Comparison of ENCODE assay signal across 23 cellular contexts in genomic region chr1:67451815-67452214, GRCh38.
"Had no signal": no experiment of that assay in that cellular context is flagged by ENCODE, and none has a peak within 500 bp of the region (broad histone marks: within the 10 kb centered on the region; RNA-seq: fewer than 3 reads in every experiment).

No MANE protein-coding gene starts in this region.

- H3K4me1 Mint-ChIP-seq: IgD-negative memory B cell had no signal

- H3K27ac ChIP-seq: HL-60, SJSA1 had no signal

- H3K9me3 ChIP-seq: MG63, SJSA1 had no signal

- H3K4me1 ChIP-seq: SJSA1 had no signal

- H3K27ac Mint-ChIP-seq: IgD-negative memory B cell had no signal

- H3K4me3 Mint-ChIP-seq: IgD-negative memory B cell had no signal

- DNase-seq: KBM-7, MG63, MV-4-11, NCI-H1092, NCI-H1105 treated with DMSO at 0.1 percent for 48 hours, NCI-H1417 treated with DMSO at 0.1 percent for 48 hours, NCI-H146, NCI-H1694 treated with DMSO at 0.1 percent for 48 hours, NCI-H1930, NCI-H2081, NCI-H2107, NCI-H226, NCI-H446, NCI-H510A, NCI-H524 treated with DMSO at 0.1 percent for 48 hours, NCI-H69, NCI-H774, Right ventricle myocardium superior, RPMI8226, SIG-M5 had no signal

- H3K9me3 Mint-ChIP-seq: IgD-negative memory B cell had no signal

- H3K36me3 ChIP-seq: MG63, SJSA1 had no signal

- H3K27me3 ChIP-seq: SJSA1 had no signal

- H3K4me3 ChIP-seq: MG63, SJSA1 had no signal
